In the genomic region with DNA sequence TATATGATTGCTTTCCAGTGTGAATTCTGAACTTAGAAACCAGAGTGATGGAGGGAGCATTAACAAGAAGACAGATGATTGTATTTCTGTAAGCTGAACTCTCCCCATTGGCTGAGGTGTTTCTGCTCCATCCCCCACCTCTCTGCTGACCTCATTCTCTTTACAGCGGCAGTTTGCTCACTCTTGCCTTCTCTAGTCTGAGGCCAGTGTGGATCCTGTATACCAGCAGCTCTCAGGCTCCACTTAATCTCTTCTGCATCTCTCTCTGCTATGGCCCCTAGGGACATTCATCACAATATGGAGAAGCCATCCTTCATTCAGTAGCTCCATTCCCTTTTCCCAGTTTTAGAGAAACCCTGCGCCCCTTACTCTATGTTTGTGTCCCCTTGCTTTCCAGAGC, we compare ENCODE assay signal across 17 cellular contexts.
A peak's percentile ranks its signal among the peaks of the same experiment; 100 is the strongest.
DNase-seq lines count a peak whose midpoint lies in the region; ATAC-seq, FAIRE-seq and TF ChIP-seq lines count a peak whose summit lies in the region.
"Had no signal": no experiment of that assay in that cellular context is flagged by ENCODE, and none has a peak within 500 bp of the region (broad histone marks: within the 10 kb centered on the region; RNA-seq: fewer than 3 reads in every experiment).

No MANE protein-coding gene starts in this region.

- no peaks in the 10 kb centered on the region for H3K79me2 ChIP-seq in HepG2 (ENCODE audit: insufficient read depth, low read length)

- H3K4me3 ChIP-seq in BE2C (ENCODE audit: low read depth, low read length): no peak overlapping the region
- H3K4me3 ChIP-seq in WERI-Rb-1 (ENCODE audit: low read depth, low read length): no peak overlapping the region
- no peak overlapping the region for H3K4me3 ChIP-seq in HepG2 (replicated peaks in 1 of 3; ENCODE audit: insufficient read depth in 1 of 3, low read depth in 2 of 3, low read length in 3 of 3)

- ATAC-seq in GM21576 (IDR thresholded peaks at IDR 0.05; ENCODE audit: unreplicated experiment) (no peak), HepG2 (no peak), HG02885 (IDR thresholded peaks at IDR 0.05; ENCODE audit: poor library complexity, unreplicated experiment) (no peak)

- no peak overlapping the region for H3K9ac ChIP-seq in HepG2 (ENCODE audit: insufficient read depth, low read depth, low read length)

- TF ChIP-seq CTCF in BE2C (IDR thresholded peaks at IDR 0.05; ENCODE audit: low read depth, low read length) (no peak), WERI-Rb-1 (IDR thresholded peaks at IDR 0.05; ENCODE audit: low read depth, low read length) (no peak), HepG2 (CRISPR knock-in tag; IDR thresholded peaks at IDR 0.05) (no peak)

- POLR2A ChIA-PET in HepG2 (lab: Yijun Ruan, JAX): no interaction called here

- H3K27ac ChIP-seq in WERI-Rb-1 (no peak overlapping the region), HepG2 (ENCODE audit: extremely low read length, insufficient read depth, low read length) (no peak overlapping the region)
- H3K27ac ChIP-seq: C4-2B, HL-60 had no signal

- WGBS in HepG2 (ENCODE audit: low lambda C conversion rate): 50% methylated on average over 2 of the region's 2 CpGs

- H3K27me3 ChIP-seq in BE2C: no peaks in the 10 kb centered on the region
- H3K27me3 ChIP-seq in WERI-Rb-1 (ENCODE audit: insufficient read depth, low read depth, severe bottlenecking): no peaks in the 10 kb centered on the region
- H3K27me3 ChIP-seq in HepG2 (ENCODE audit: control insufficient read depth in 1 of 2, insufficient read depth in 2 of 2, low read length in 2 of 2): no peaks in the 10 kb centered on the region

- no peak for FAIRE-seq in HepG2 (lab: Jason Lieb, UNC)
- FAIRE-seq: HTR-8/SVneo had no signal

- intact Hi-C loops in HepG2 (cut with micrococcal nuclease; ENCODE audit: unreplicated experiment): loop anchor here (10.0 kb wide), 2 partner anchors 286 to 366 kb away; no protein-coding TSS in a partner anchor

- no peak overlapping the region for H3K4me2 ChIP-seq in HepG2 (ENCODE audit: low read depth, low read length)

- peak; percentile 17 for DNase-seq in BE2C
- peak; percentile 6 for DNase-seq in NCI-H2107 (lab: John Stamatoyannopoulos, UW)
- DNase-seq in WERI-Rb-1: peak; percentile 15
- DNase-seq in islet precursor cell: peak; percentile 58
- DNase-seq in NCI-H510A treated with DMSO at 0.1 percent for 48 hours (lab: John Stamatoyannopoulos, UW): no peak
- DNase-seq in HepG2 (ENCODE audit: low spot score): no peak
- DNase-seq: EL, H7, NCI-H1105, NCI-H1694, NCI-H446 treated with DMSO at 0.1 percent for 48 hours, SHP77 treated with DMSO at 0.1 percent for 48 hours had no signal

- CTCF ChIA-PET in HepG2 (lab: Yijun Ruan, JAX; ENCODE audit: low intra/inter-chr PET ratio, low total read pairs): no interaction called here

- no TSS peak for BruUV-seq in HepG2 (replicated peaks; lab: Mats Ljungman, UMichigan)

- H3K9me3 ChIP-seq in BE2C: no peaks in the 10 kb centered on the region
- no peaks in the 10 kb centered on the region for H3K9me3 ChIP-seq in WERI-Rb-1 (ENCODE audit: severe bottlenecking)
- H3K9me3 ChIP-seq in HepG2 (ENCODE audit: low read length): no peaks in the 10 kb centered on the region

- no peak for TF ChIP-seq RAD21 in HepG2 (CRISPR knock-in tag; IDR thresholded peaks at IDR 0.05)

- H3K4me1 ChIP-seq in BE2C (no peaks in the 10 kb centered on the region), HepG2 (ENCODE audit: insufficient read depth, low read length) (no peaks in the 10 kb centered on the region)

- in situ Hi-C loops in HepG2 (cut with HindIII; ENCODE audit: extremely low pct_ligation_motif_present, low pct_unique_long_range_greater_than_20kb): no loop called here

- no peak overlapping the region for H2AFZ ChIP-seq in HepG2 (ENCODE audit: low read length)

- H3K36me3 ChIP-seq in BE2C (no peaks in the 10 kb centered on the region), WERI-Rb-1 (peaks cover 11% of the 10 kb centered on the region), HepG2 (replicated peaks in 1 of 2; ENCODE audit: control insufficient read depth in 1 of 2, insufficient read depth in 2 of 2, low read length in 2 of 2) (no peaks in the 10 kb centered on the region)

- TF ChIP-seq EP300 in HepG2 (IDR thresholded peaks at IDR 0.05; ENCODE audit: low read depth in 2 of 2, low read length in 2 of 2): no peak
- no peak for TF ChIP-seq EP300 in HepG2 (CRISPR knock-in tag; IDR thresholded peaks at IDR 0.05; ENCODE audit: borderline replicate concordance)

- H4K20me1 ChIP-seq in HepG2 (ENCODE audit: insufficient read depth, low read length): no peaks in the 10 kb centered on the region

- TF ChIP-seq POLR2A in HepG2 (IDR thresholded peaks at IDR 0.05; ENCODE audit: insufficient read depth in 1 of 2, low read depth in 2 of 2, low read length in 2 of 2): no peak

TF ChIP-seq in HepG2, 621 proteins besides CTCF, POLR2A, EP300 and RAD21 (continues in another document):
- TF ChIP-seq, protein P1, sequence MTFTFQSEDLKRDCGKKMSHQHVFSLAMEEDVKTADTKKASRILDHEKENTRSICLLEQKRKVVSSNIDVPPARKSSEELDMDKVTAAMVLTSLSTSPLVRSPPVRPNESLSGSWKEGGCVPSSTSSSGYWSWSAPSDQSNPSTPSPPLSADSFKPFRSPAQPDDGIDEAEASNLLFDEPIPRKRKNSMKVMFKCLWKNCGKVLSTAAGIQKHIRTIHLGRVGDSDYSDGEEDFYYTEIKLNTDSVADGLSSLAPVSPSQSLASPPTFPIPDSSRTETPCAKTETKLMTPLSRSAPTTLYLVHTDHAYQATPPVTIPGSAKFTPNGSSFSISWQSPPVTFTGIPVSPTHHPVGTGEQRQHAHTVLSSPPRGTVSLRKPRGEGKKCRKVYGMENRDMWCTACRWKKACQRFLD (CRISPR knock-in tag; IDR thresholded peaks at IDR 0.05; ENCODE audit: borderline replicate concordance): no peak
- TF ChIP-seq YEATS4 (CRISPR knock-in tag; IDR thresholded peaks at IDR 0.05; ENCODE audit: borderline replicate concordance): no peak
- TF ChIP-seq TSC22D2 (CRISPR knock-in tag; IDR thresholded peaks at IDR 0.05; ENCODE audit: borderline replicate concordance): no peak
- TF ChIP-seq, protein P2, sequence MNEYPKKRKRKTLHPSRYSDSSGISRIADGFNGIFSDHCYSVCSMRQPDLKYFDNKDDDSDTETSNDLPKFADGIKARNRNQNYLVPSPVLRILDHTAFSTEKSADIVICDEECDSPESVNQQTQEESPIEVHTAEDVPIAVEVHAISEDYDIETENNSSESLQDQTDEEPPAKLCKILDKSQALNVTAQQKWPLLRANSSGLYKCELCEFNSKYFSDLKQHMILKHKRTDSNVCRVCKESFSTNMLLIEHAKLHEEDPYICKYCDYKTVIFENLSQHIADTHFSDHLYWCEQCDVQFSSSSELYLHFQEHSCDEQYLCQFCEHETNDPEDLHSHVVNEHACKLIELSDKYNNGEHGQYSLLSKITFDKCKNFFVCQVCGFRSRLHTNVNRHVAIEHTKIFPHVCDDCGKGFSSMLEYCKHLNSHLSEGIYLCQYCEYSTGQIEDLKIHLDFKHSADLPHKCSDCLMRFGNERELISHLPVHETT (CRISPR knock-in tag; conservative IDR thresholded peaks at IDR 0.05): no peak
- TF ChIP-seq, protein P3, sequence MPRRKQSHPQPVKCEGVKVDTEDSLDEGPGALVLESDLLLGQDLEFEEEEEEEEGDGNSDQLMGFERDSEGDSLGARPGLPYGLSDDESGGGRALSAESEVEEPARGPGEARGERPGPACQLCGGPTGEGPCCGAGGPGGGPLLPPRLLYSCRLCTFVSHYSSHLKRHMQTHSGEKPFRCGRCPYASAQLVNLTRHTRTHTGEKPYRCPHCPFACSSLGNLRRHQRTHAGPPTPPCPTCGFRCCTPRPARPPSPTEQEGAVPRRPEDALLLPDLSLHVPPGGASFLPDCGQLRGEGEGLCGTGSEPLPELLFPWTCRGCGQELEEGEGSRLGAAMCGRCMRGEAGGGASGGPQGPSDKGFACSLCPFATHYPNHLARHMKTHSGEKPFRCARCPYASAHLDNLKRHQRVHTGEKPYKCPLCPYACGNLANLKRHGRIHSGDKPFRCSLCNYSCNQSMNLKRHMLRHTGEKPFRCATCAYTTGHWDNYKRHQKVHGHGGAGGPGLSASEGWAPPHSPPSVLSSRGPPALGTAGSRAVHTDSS (CRISPR knock-in tag; conservative IDR thresholded peaks at IDR 0.05): no peak
- TF ChIP-seq ZNF567 (CRISPR knock-in tag; IDR thresholded peaks at IDR 0.05; ENCODE audit: borderline replicate concordance): no peak
- TF ChIP-seq, protein P4, sequence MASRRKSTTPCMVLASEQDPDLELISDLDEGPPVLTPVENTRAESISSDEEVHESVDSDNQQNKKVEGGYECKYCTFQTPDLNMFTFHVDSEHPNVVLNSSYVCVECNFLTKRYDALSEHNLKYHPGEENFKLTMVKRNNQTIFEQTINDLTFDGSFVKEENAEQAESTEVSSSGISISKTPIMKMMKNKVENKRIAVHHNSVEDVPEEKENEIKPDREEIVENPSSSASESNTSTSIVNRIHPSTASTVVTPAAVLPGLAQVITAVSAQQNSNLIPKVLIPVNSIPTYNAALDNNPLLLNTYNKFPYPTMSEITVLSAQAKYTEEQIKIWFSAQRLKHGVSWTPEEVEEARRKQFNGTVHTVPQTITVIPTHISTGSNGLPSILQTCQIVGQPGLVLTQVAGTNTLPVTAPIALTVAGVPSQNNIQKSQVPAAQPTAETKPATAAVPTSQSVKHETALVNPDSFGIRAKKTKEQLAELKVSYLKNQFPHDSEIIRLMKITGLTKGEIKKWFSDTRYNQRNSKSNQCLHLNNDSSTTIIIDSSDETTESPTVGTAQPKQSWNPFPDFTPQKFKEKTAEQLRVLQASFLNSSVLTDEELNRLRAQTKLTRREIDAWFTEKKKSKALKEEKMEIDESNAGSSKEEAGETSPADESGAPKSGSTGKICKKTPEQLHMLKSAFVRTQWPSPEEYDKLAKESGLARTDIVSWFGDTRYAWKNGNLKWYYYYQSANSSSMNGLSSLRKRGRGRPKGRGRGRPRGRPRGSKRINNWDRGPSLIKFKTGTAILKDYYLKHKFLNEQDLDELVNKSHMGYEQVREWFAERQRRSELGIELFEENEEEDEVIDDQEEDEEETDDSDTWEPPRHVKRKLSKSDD (CRISPR knock-in tag; IDR thresholded peaks at IDR 0.05; ENCODE audit: low read depth): no peak
- no peak for TF ChIP-seq ZMYM2 (CRISPR knock-in tag; IDR thresholded peaks at IDR 0.05)
- no peak for TF ChIP-seq ZNF790 (CRISPR knock-in tag; IDR thresholded peaks at IDR 0.05; ENCODE audit: borderline replicate concordance)
- TF ChIP-seq, protein P5, sequence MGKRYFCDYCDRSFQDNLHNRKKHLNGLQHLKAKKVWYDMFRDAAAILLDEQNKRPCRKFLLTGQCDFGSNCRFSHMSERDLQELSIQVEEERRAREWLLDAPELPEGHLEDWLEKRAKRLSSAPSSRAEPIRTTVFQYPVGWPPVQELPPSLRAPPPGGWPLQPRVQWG (CRISPR knock-in tag; IDR thresholded peaks at IDR 0.05; ENCODE audit: borderline replicate concordance, low read depth): no peak
- TF ChIP-seq ZSCAN25 (CRISPR knock-in tag; IDR thresholded peaks at IDR 0.05): no peak

Comparison
In these comparisons a context has a peak if more than half of its experiments do, and no peak if none do; other contexts are left out.
1. DNase-seq: peak in BE2C (single experiment), NCI-H2107 (single experiment), WERI-Rb-1 (single experiment) and islet precursor cell (single experiment); none in NCI-H510A treated with DMSO at 0.1 percent for 48 hours (single experiment) and HepG2 (single experiment).